21 cellular contexts compared by ENCODE assay signal in the genomic region with DNA sequence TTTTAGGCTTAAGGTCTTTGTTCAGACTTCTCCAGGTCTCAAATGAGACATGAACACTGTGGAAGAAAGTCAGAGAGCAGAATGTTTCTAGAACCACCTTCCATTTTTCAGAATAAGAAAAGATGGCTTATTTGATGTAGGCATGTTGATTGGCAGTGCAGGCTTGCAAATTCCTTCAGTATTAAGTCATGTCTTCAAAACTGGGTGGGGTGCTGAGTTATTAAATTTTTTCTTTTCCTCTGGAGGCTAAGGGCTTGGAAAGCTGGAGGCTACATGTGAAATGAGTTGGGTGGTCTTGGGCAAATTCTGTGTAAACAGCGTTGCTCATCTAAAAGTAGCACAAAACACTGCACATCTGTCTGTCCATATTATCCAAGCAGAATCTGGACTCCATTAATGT.
A peak's percentile ranks its signal among the peaks of the same experiment; 100 is the strongest.
DNase-seq lines count a peak whose midpoint lies in the region; ATAC-seq and TF ChIP-seq lines count a peak whose summit lies in the region.
"Had no signal": no experiment of that assay in that cellular context is flagged by ENCODE, and none has a peak within 500 bp of the region (broad histone marks: within the 10 kb centered on the region; RNA-seq: fewer than 3 reads in every experiment).

No MANE protein-coding gene starts in this region.

- H3K9me3 ChIP-seq in SJSA1 (replicated peaks) (no peaks in the 10 kb centered on the region), osteoblast (ENCODE audit: low read depth, low read length) (no peaks in the 10 kb centered on the region), right cardiac atrium (ENCODE audit: control insufficient read depth, low read length) (no peaks in the 10 kb centered on the region)
- H3K9me3 ChIP-seq: body of pancreas, gastroesophageal sphincter, MG63, neutrophil, Peyer's patch, right lobe of liver, tibial artery had no signal

- H3K27ac ChIP-seq in SJSA1 (peak overlapping the region; percentile 65), epithelial cell of prostate (peak overlapping the region; percentile 9), osteoblast (ENCODE audit: low read depth, low read length) (no peak overlapping the region), right cardiac atrium (ENCODE audit: low read length) (no peak overlapping the region)
- H3K27ac ChIP-seq: body of pancreas, C4-2B, gastroesophageal sphincter, neutrophil, Peyer's patch, right lobe of liver, tibial artery had no signal

- H3K4me1 ChIP-seq in SJSA1 (replicated peaks), result peaks cover 67% of the 10 kb centered on the region
- H3K4me1 ChIP-seq in osteoblast (ENCODE audit: insufficient read depth, low read length), result peaks cover 28% of the 10 kb centered on the region
- H3K4me1 ChIP-seq in right cardiac atrium (ENCODE audit: control insufficient read depth, insufficient read depth, low read length), result no peaks in the 10 kb centered on the region
- H3K4me1 ChIP-seq: body of pancreas, gastroesophageal sphincter, Peyer's patch, right lobe of liver had no signal

- 53% methylated on average over 1 of the region's 1 CpG for WGBS in right cardiac atrium

- H3K36me3 ChIP-seq in SJSA1 (no peaks in the 10 kb centered on the region), osteoblast (ENCODE audit: insufficient read depth, low read length) (no peaks in the 10 kb centered on the region)
- H3K36me3 ChIP-seq: gastroesophageal sphincter, MG63, neutrophil, Peyer's patch, right lobe of liver, tibial artery had no signal

- TF ChIP-seq CTCF in osteoblast (IDR thresholded peaks at IDR 0.05; ENCODE audit: extremely low read depth, low read depth, low read length), result no peak

- H3K27me3 ChIP-seq in SJSA1 (replicated peaks) (no peaks in the 10 kb centered on the region), osteoblast (ENCODE audit: insufficient read depth, low read length) (no peaks in the 10 kb centered on the region), right cardiac atrium (ENCODE audit: control insufficient read depth, insufficient read depth) (no peaks in the 10 kb centered on the region)
- H3K27me3 ChIP-seq: body of pancreas, gastroesophageal sphincter, MG63, neutrophil, Peyer's patch, right lobe of liver, tibial artery had no signal

- no peak overlapping the region for H2AFZ ChIP-seq in osteoblast (ENCODE audit: low read length)

- intact Hi-C loops in right cardiac atrium (cut with DNase I), result no loop called here

- H3K4me2 ChIP-seq in osteoblast (ENCODE audit: insufficient read depth, low read length), result no peak overlapping the region

- no peaks in the 10 kb centered on the region for H4K20me1 ChIP-seq in osteoblast (ENCODE audit: insufficient read depth, low read length)

- DNase-seq in GM03348 (ENCODE audit: low spot score), result peak; percentile 37
- peak in 1 of 2 experiments; percentile 62 for DNase-seq in SJSA1 (ENCODE audit: low read depth in 1 of 2, low spot score in 2 of 2)
- DNase-seq in epithelial cell of prostate (ENCODE audit: low read depth, low spot score), result no peak
- DNase-seq in osteoblast (ENCODE audit: insufficient read length, low spot score, missing footprints), result peak; percentile 82
- DNase-seq in DMS153 (lab: John Stamatoyannopoulos, UW), result no peak
- no peak for DNase-seq in SKM-1 (lab: John Stamatoyannopoulos, UW; ENCODE audit: unreplicated experiment)
- DNase-seq in activated CD4-positive, alpha-beta T cell treated with anti-CD3 and anti-CD28 coated beads, Interleukin-2, amount 50 U/mL, for 1 hour, result no peak
- DNase-seq in right cardiac atrium, result no peak
- DNase-seq: activated naive CD4-positive, alpha-beta T cell; body of pancreas; effector CD8-positive, alpha-beta T cell; mesendoderm; MG63; NCI-H2029 treated with DMSO at 0.1 percent for 48 hours; Peyer's patch; right lobe of liver; stimulated activated CD4-positive, alpha-beta T cell treated with anti-CD3 and anti-CD28 coated beads, Interleukin-4, amount 100 ng/mL, for 4 hours; tibial artery had no signal

- no peak for ATAC-seq in right cardiac atrium
- ATAC-seq: body of pancreas, gastroesophageal sphincter, right lobe of liver had no signal

- no peak overlapping the region for H3K4me3 ChIP-seq in SJSA1
- no peak overlapping the region for H3K4me3 ChIP-seq in osteoblast (ENCODE audit: insufficient read depth, low read length)
- no peak overlapping the region for H3K4me3 ChIP-seq in right cardiac atrium (ENCODE audit: low read length)
- H3K4me3 ChIP-seq: body of pancreas, gastroesophageal sphincter, MG63, Peyer's patch, right lobe of liver, tibial artery had no signal

- H3K79me2 ChIP-seq in osteoblast (ENCODE audit: insufficient read depth, low read length), result no peaks in the 10 kb centered on the region

Comparison
In these comparisons a context has a peak if more than half of its experiments do, and no peak if none do; other contexts are left out.
1. DNase-seq: peak in GM03348 (single experiment) and osteoblast (single experiment); none in epithelial cell of prostate (single experiment), DMS153 (single experiment), SKM-1 (single experiment), activated CD4-positive, alpha-beta T cell treated with anti-CD3 and anti-CD28 coated beads, Interleukin-2, amount 50 U/mL, for 1 hour (single experiment) and right cardiac atrium (0 of 3).
2. H3K27ac ChIP-seq: peak in SJSA1 (single experiment) and epithelial cell of prostate (single experiment); none in osteoblast (single experiment) and right cardiac atrium (single experiment).